Comparison of ENCODE assay signal across 8 cellular contexts in the genomic region with DNA sequence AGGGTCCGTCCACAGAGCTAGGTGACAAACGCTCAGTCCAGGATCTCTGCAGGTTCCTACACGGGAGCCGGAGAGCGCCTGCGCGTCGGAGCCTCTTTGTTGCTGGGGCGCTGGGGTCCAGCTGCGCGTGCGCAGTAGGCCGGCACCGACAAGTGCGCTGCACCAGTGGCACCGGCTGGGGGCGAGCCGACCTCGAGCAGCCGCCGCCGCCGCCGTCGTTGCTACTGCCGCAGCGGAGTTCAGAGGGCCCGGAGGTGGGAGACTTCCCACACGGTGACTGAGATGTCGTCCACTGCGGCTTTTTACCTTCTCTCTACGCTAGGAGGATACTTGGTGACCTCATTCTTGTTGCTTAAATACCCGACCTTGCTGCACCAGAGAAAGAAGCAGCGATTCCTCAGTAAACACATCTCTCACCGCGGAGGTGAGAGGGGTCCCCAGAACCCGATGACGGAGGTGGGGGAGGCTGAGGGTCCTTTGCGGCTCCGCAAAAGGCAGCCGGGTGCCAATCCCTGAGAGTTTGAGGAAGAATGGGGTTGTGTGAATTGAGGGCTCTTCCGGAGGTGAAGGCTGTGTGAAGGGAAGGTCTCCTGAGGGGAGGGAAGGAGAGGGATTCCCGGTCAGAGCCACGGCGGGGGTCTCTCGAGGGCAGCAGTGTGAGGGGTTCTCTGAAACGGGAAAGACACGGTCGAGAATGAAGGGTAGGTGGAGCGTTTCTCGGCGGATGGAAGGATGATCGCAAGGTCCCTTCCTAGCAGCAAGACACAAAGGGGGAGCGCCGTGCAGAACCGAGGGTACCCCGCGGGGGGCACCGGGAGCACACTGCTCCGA. TPM values are rescaled to one million over a fixed set of nuclear protein-coding genes. Genes with fewer than 3 reads are reported as not detected.
DNase-seq lines count a peak whose midpoint lies in the region; ATAC-seq, FAIRE-seq and TF ChIP-seq lines count a peak whose summit lies in the region.

A gene (plus strand): TSS at position 184 of the 831 bp plus-strand sequence. CDS start 99 bp downstream, at position 283.

- no peaks in the 10 kb centered on the region for H3K27me3 ChIP-seq in CD4-positive, CD25-positive, alpha-beta regulatory T cell (ENCODE audit: control insufficient read depth, insufficient read depth, low read length)
- H3K27me3 ChIP-seq in HepG2 (ENCODE audit: control insufficient read depth in 1 of 2, insufficient read depth in 2 of 2, low read length in 2 of 2) = peaks cover 0 to 4% of the 10 kb centered on the region in 2 experiments; a peak in 1 of 5 replicates

- H3K36me3 Mint-ChIP-seq in CD4-positive, CD25-positive, alpha-beta regulatory T cell = peaks cover 4% of the 10 kb centered on the region

- peaks cover 4 to 21% (median 10%) of the 10 kb centered on the region in 4 donors for H3K4me1 Mint-ChIP-seq in CD4-positive, CD25-positive, alpha-beta regulatory T cell

- peak within 1 kb of the TSS; percentile 98 to 99 (median 99) for H3K27ac Mint-ChIP-seq in CD4-positive, CD25-positive, alpha-beta regulatory T cell

- TF ChIP-seq EP300 in HepG2 (IDR thresholded peaks at IDR 0.05; ENCODE audit: low read depth in 2 of 2, low read length in 2 of 2) = no peak
- TF ChIP-seq EP300 in HepG2 (CRISPR knock-in tag; IDR thresholded peaks at IDR 0.05; ENCODE audit: borderline replicate concordance) = no peak

- no peaks in the 10 kb centered on the region for H4K20me1 ChIP-seq in HepG2 (ENCODE audit: insufficient read depth, low read length)

- H3K4me3 Mint-ChIP-seq in CD4-positive, CD25-positive, alpha-beta regulatory T cell = peak within 1 kb of the TSS; percentile 97 to 100 (median 98)

- BruUV-seq in HepG2 (replicated peaks; lab: Mats Ljungman, UMichigan) = no TSS peak

- H2AFZ ChIP-seq in HepG2 (ENCODE audit: low read length) = peak within 1 kb of the TSS; percentile 99

- 2% methylated on average over 48 of the region's 60 CpGs for WGBS in HepG2 (ENCODE audit: low lambda C conversion rate)

- H3K79me2 ChIP-seq in HepG2 (ENCODE audit: insufficient read depth, low read length) = no peaks in the 10 kb centered on the region

- TF ChIP-seq RAD21 in HepG2 (CRISPR knock-in tag; IDR thresholded peaks at IDR 0.05) = peak; percentile 96

- H3K4me1 ChIP-seq in CD4-positive, CD25-positive, alpha-beta regulatory T cell (ENCODE audit: control insufficient read depth, insufficient read depth, low read length, poor library complexity, severe bottlenecking) = peaks cover 15% of the 10 kb centered on the region
- peaks cover 24% of the 10 kb centered on the region for H3K4me1 ChIP-seq in HepG2 (ENCODE audit: insufficient read depth, low read length)

- peak; percentile 34 for FAIRE-seq in HepG2 (lab: Jason Lieb, UNC)

- POLR2A ChIA-PET in HepG2 (lab: Yijun Ruan, JAX) = interaction anchor here (0.7 to 3.6 kb wide), 5 partner anchors 10 to 399 kb away, joined by 3 to 44 read pairs (median 5); a partner anchor contains a TSS

- peak; percentile 93 to 97 (median 96) for DNase-seq in CD4-positive, CD25-positive, alpha-beta regulatory T cell
- DNase-seq in NCI-H526 treated with DMSO at 0.1 percent for 48 hours (lab: John Stamatoyannopoulos, UW) (peak; percentile 91), dermis blood vessel endothelial cell (peak; percentile 97), HepG2 (ENCODE audit: low spot score) (peak; percentile 94)
- peak; percentile 97 for DNase-seq in activated CD4-positive, alpha-beta T cell treated with anti-CD3 and anti-CD28 coated beads, Interleukin-2, amount 50 U/mL, for 1 hour
- peak; percentile 94 to 96 for DNase-seq in stimulated activated CD4-positive, alpha-beta T cell treated with anti-CD3 and anti-CD28 coated beads, Interleukin-2, amount 100 ng/mL, for 48 hours

- ATAC-seq in CD4-positive, CD25-positive, alpha-beta regulatory T cell (ENCODE audit: low read depth in 2 of 2) = peak; percentile 99 to 100
- peak; percentile 93 for ATAC-seq in GM19372 (IDR thresholded peaks at IDR 0.05; ENCODE audit: low read depth, unreplicated experiment)
- ATAC-seq in HG03521 (IDR thresholded peaks at IDR 0.05; ENCODE audit: unreplicated experiment) = peak; percentile 94
- peak; percentile 97 for ATAC-seq in HepG2

- in situ Hi-C loops in HepG2 (cut with HindIII; ENCODE audit: extremely low pct_ligation_motif_present, low pct_unique_long_range_greater_than_20kb) = no loop called here

- H3K27ac ChIP-seq in CD4-positive, CD25-positive, alpha-beta regulatory T cell (ENCODE audit: insufficient read depth, low read length, poor library complexity, severe bottlenecking) = peak within 1 kb of the TSS; percentile 89
- peak within 1 kb of the TSS; percentile 70 for H3K27ac ChIP-seq in HepG2 (ENCODE audit: extremely low read length, insufficient read depth, low read length)

- H3K4me3 ChIP-seq in CD4-positive, CD25-positive, alpha-beta regulatory T cell (ENCODE audit: low read depth, low read length) = peak within 1 kb of the TSS; percentile 89
- H3K4me3 ChIP-seq in HepG2 (replicated peaks in 1 of 3; ENCODE audit: insufficient read depth in 1 of 3, low read depth in 2 of 3, low read length in 3 of 3) = peak within 1 kb of the TSS; percentile 87 to 96 (median 92)

- intact Hi-C loops in HepG2 (cut with micrococcal nuclease; ENCODE audit: unreplicated experiment) = loop anchor here (1.0 kb wide), 1 partner anchor 65 kb away; a partner anchor contains a TSS

- peak within 1 kb of the TSS; percentile 79 for H3K9ac ChIP-seq in HepG2 (ENCODE audit: insufficient read depth, low read depth, low read length)

- peak; percentile 64 to 90 for TF ChIP-seq POLR2A in HepG2 (IDR thresholded peaks at IDR 0.05; ENCODE audit: insufficient read depth in 1 of 2, low read depth in 2 of 2, low read length in 2 of 2)

- no peaks in the 10 kb centered on the region for H3K9me3 ChIP-seq in CD4-positive, CD25-positive, alpha-beta regulatory T cell (ENCODE audit: control insufficient read depth in 2 of 2, low read length in 2 of 2)
- H3K9me3 ChIP-seq in HepG2 (ENCODE audit: low read length) = no peaks in the 10 kb centered on the region

- peaks cover 9% of the 10 kb centered on the region for H3K27me3 Mint-ChIP-seq in CD4-positive, CD25-positive, alpha-beta regulatory T cell

- TF ChIP-seq CTCF in HepG2 (CRISPR knock-in tag; IDR thresholded peaks at IDR 0.05) = peak; percentile 97

- no peaks in the 10 kb centered on the region for H3K9me3 Mint-ChIP-seq in CD4-positive, CD25-positive, alpha-beta regulatory T cell

- CTCF ChIA-PET in HepG2 (lab: Yijun Ruan, JAX; ENCODE audit: low intra/inter-chr PET ratio, low total read pairs) = no interaction called here

- no peaks in the 10 kb centered on the region for H3K36me3 ChIP-seq in CD4-positive, CD25-positive, alpha-beta regulatory T cell (ENCODE audit: control insufficient read depth, insufficient read depth, low read length)
- no peaks in the 10 kb centered on the region for H3K36me3 ChIP-seq in HepG2 (replicated peaks in 1 of 2; ENCODE audit: control insufficient read depth in 1 of 2, insufficient read depth in 2 of 2, low read length in 2 of 2)

- H3K4me2 ChIP-seq in HepG2 (ENCODE audit: low read depth, low read length) = peak within 1 kb of the TSS; percentile 91

TF ChIP-seq in HepG2, 621 proteins besides CTCF, POLR2A, EP300 and RAD21 (continues in another document):
- TF ChIP-seq ZNF207 (IDR thresholded peaks at IDR 0.05; ENCODE audit: borderline replicate concordance) (no peak), GABPA (IDR thresholded peaks at IDR 0.05; ENCODE audit: low read depth, low read length) (no peak), GABPA (CRISPR knock-in tag; IDR thresholded peaks at IDR 0.05; ENCODE audit: low read depth) (no peak), MED1 (CRISPR knock-in tag; IDR thresholded peaks at IDR 0.05) (peak; percentile 63), ZNF549 (CRISPR knock-in tag; IDR thresholded peaks at IDR 0.05) (no peak), EEA1 (CRISPR knock-in tag; IDR thresholded peaks at IDR 0.05; ENCODE audit: borderline replicate concordance) (peak; percentile 71; the same call in 1 of the 2 replicates), ZFP41 (CRISPR knock-in tag; IDR thresholded peaks at IDR 0.05; ENCODE audit: borderline replicate concordance) (no peak; the same call in 1 of the 2 replicates), ZNF451 (CRISPR knock-in tag; IDR thresholded peaks at IDR 0.05) (0 out of 2 replicates have a peak, but pooled peaks have one; percentile 77)
- TF ChIP-seq, protein P1, sequence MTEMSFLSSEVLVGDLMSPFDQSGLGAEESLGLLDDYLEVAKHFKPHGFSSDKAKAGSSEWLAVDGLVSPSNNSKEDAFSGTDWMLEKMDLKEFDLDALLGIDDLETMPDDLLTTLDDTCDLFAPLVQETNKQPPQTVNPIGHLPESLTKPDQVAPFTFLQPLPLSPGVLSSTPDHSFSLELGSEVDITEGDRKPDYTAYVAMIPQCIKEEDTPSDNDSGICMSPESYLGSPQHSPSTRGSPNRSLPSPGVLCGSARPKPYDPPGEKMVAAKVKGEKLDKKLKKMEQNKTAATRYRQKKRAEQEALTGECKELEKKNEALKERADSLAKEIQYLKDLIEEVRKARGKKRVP (CRISPR knock-in tag; IDR thresholded peaks at IDR 0.05) = no peak

RNA-seq across cellular contexts. Expression of the gene that starts here (rescaled TPM):
- 2.9 TPM for total RNA-seq in CD4-positive, CD25-positive, alpha-beta regulatory T cell
- polyA plus RNA-seq in CD4-positive, CD25-positive, alpha-beta regulatory T cell = 1 to 10 TPM; 1.7 to 3.3 (median 2.8) TPM
- 1.6 and 3.1 TPM in 2 replicates for total RNA-seq in dermis blood vessel endothelial cell
- total RNA-seq in HepG2 (2016; rRNA removed; fragmentation: Illumina TruSeq; extraction: Trizol) = 3.8 and 7.7 TPM in 2 replicates
- 2.0 and 2.1 TPM in 2 replicates for total RNA-seq in HepG2 (2016; cell fraction: cytosol; rRNA removed; fragmentation: Illumina TruSeq; extraction: Trizol; ENCODE audit: low read depth)
- total RNA-seq in HepG2 (2016; cell fraction: insoluble cytoplasmic fraction; rRNA removed; fragmentation: Illumina TruSeq; extraction: Trizol) = 3.1 and 6.6 TPM in 2 replicates
- 3.0 and 3.1 TPM in 2 replicates for total RNA-seq in HepG2 (2016; cell fraction: membrane; rRNA removed; fragmentation: Illumina TruSeq; extraction: Trizol)
- 8.1 and 13.9 TPM in 2 replicates for total RNA-seq in HepG2 (2016; cell fraction: nucleus; rRNA removed; fragmentation: Illumina TruSeq; extraction: Trizol)
- polyA plus RNA-seq in HepG2 (2011; rRNA removed) = 6.0 and 6.1 TPM in 2 replicates
- polyA plus RNA-seq in HepG2 (2011; cell fraction: cytosol; rRNA removed) = 2.7 and 4.7 TPM in 2 replicates
- polyA plus RNA-seq in HepG2 (2011; cell fraction: nucleus; rRNA removed) = 2.1 and 2.7 TPM in 2 replicates
- 7.6 and 8.2 TPM in 2 replicates for polyA plus RNA-seq in HepG2 (2012)
- 0.40 and 0.58 TPM in 2 replicates for polyA plus RNA-seq in HepG2 (2016; cell fraction: cytosol; fragmentation: Illumina TruSeq; extraction: Trizol; ENCODE audit: low read depth)
- 3.5 and 3.8 TPM in 2 replicates for polyA plus RNA-seq in HepG2 (2016; cell fraction: insoluble cytoplasmic fraction; fragmentation: Illumina TruSeq; extraction: Trizol; ENCODE audit: low read depth)
- 1.1 and 1.2 TPM in 2 replicates for polyA plus RNA-seq in HepG2 (2016; cell fraction: membrane; fragmentation: Illumina TruSeq; extraction: Trizol; ENCODE audit: low read depth)
- 10.5 and 11.4 TPM in 2 replicates for polyA plus RNA-seq in HepG2 (2016; cell fraction: nucleus; fragmentation: Illumina TruSeq; extraction: Trizol; ENCODE audit: insufficient read depth, low read depth)
- 3.8 and 4.2 TPM in 2 replicates for polyA minus RNA-seq in HepG2 (2011; rRNA and poly(A)+ RNA removed; ENCODE audit: low replicate concordance)
- 6.9 and 7.7 TPM in 2 replicates for polyA minus RNA-seq in HepG2 (2011; cell fraction: cytosol; rRNA and poly(A)+ RNA removed)
- polyA minus RNA-seq in HepG2 (2011; cell fraction: nucleus; rRNA and poly(A)+ RNA removed) = 10.9 and 11.2 TPM in 2 replicates

Comparison
In these comparisons a context has a peak if more than half of its experiments do, and no peak if none do; other contexts are left out.
1. Peak in every context shown above with its lines: DNase-seq, ATAC-seq, H3K4me3 ChIP-seq and H3K27ac ChIP-seq.